Comparison of ENCODE assay signal across 20 cellular contexts in the genomic region with DNA sequence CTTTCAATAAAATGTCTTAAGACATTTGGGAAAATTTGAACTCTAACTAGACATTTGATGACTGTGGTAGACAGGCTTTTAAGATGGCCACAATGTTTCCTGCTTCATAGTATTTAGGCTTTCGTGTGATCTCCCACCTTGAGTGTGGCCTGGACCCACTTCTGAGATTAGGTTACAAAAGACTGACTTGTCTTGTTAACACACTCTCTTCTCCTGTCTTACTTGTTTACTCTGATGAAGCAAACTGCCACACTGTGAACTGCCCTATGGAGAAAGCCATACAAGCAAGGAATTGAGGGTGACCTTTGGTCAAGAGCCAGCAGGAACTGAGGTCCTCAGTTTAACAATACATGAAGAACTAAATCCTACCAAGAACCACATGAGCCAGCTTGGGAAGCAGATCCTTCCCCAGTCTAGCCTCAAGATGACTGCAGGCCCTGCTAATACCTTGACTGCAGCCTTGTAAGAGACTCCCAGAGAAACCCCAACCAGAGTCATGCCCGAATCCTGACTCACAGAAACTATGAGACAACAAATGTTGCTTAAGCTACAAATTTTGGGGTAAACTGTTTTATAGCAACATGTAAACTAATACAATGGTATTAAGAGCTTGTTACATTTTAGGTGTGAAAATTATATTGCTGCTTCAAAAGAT. TPM values are rescaled to one million over a fixed set of nuclear protein-coding genes. Genes with fewer than 3 reads are reported as not detected.
DNase-seq lines count a peak whose midpoint lies in the region; ATAC-seq, FAIRE-seq and TF ChIP-seq lines count a peak whose summit lies in the region.
"Had no signal": no experiment of that assay in that cellular context is flagged by ENCODE, and none has a peak within 500 bp of the region (broad histone marks: within the 10 kb centered on the region; RNA-seq: fewer than 3 reads in every experiment).

No MANE protein-coding gene starts in this region.

- H3K9me3 Mint-ChIP-seq in activated CD8-positive, alpha-beta T cell treated with anti-CD3 and anti-CD28 coated beads, Interleukin-2, amount 10 ng/mL, durations not matched to agents 7 days and 5 days (ENCODE audit: insufficient read depth) = no peaks in the 10 kb centered on the region
- H3K9me3 Mint-ChIP-seq in activated CD8-positive, alpha-beta T cell treated with anti-CD3 and anti-CD28 coated beads for 36 hours = no peaks in the 10 kb centered on the region
- no peaks in the 10 kb centered on the region for H3K9me3 Mint-ChIP-seq in activated T-helper 17 cell treated with anti-CD3 and anti-CD28 coated beads, Interleukin-2, amount 50 U/mL, for 72 hours
- no peaks in the 10 kb centered on the region for H3K9me3 Mint-ChIP-seq in CD8-positive, alpha-beta memory T cell
- H3K9me3 Mint-ChIP-seq: activated T-cell treated with anti-CD3 and anti-CD28 coated beads, Interleukin-2, amount 50 U/mL, for 4 hours; effector memory CD8-positive, alpha-beta T cell had no signal

- H3K27me3 ChIP-seq in small intestine (ENCODE audit: control insufficient read depth in 2 of 2, insufficient read depth in 2 of 2, low read length in 2 of 2) = no peaks in the 10 kb centered on the region
- no peaks in the 10 kb centered on the region for H3K27me3 ChIP-seq in CD8-positive, alpha-beta memory T cell (ENCODE audit: insufficient read depth, low read length, poor library complexity, severe bottlenecking)
- H3K27me3 ChIP-seq: left lung, thyroid gland had no signal

- FAIRE-seq in small intestine (lab: Jason Lieb, UNC) = no peak
- FAIRE-seq: HTR-8/SVneo had no signal

- H3K27me3 Mint-ChIP-seq in activated CD8-positive, alpha-beta T cell treated with anti-CD3 and anti-CD28 coated beads, Interleukin-2, amount 10 ng/mL, durations not matched to agents 7 days and 5 days (ENCODE audit: low read depth) = no peaks in the 10 kb centered on the region
- H3K27me3 Mint-ChIP-seq in activated CD8-positive, alpha-beta T cell treated with anti-CD3 and anti-CD28 coated beads for 36 hours = no peaks in the 10 kb centered on the region
- no peaks in the 10 kb centered on the region for H3K27me3 Mint-ChIP-seq in activated T-helper 17 cell treated with anti-CD3 and anti-CD28 coated beads, Interleukin-2, amount 50 U/mL, for 72 hours
- H3K27me3 Mint-ChIP-seq in CD8-positive, alpha-beta memory T cell = no peaks in the 10 kb centered on the region
- H3K27me3 Mint-ChIP-seq: brain; effector memory CD8-positive, alpha-beta T cell had no signal

- H3K36me3 Mint-ChIP-seq in activated CD8-positive, alpha-beta T cell treated with anti-CD3 and anti-CD28 coated beads, Interleukin-2, amount 10 ng/mL, durations not matched to agents 7 days and 5 days (ENCODE audit: low read depth) = peaks cover 62% of the 10 kb centered on the region
- H3K36me3 Mint-ChIP-seq in activated CD8-positive, alpha-beta T cell treated with anti-CD3 and anti-CD28 coated beads for 36 hours (ENCODE audit: low read depth) = peaks cover 41% of the 10 kb centered on the region
- H3K36me3 Mint-ChIP-seq in activated T-helper 17 cell treated with anti-CD3 and anti-CD28 coated beads, Interleukin-2, amount 50 U/mL, for 72 hours (ENCODE audit: low read depth) = peaks cover 87% of the 10 kb centered on the region
- H3K36me3 Mint-ChIP-seq in CD8-positive, alpha-beta memory T cell = peaks cover 7 to 65% (median 28%) of the 10 kb centered on the region in 3 donors

- intact Hi-C loops in activated CD8-positive, alpha-beta T cell treated with anti-CD3 and anti-CD28 coated beads for 36 hours (cut with micrococcal nuclease) = no loop called here

- WGBS in small intestine, 3 donors = 89 to 98% (median 94%) methylated on average over 2 of the region's 2 CpGs

- H3K4me1 Mint-ChIP-seq in activated CD8-positive, alpha-beta T cell treated with anti-CD3 and anti-CD28 coated beads, Interleukin-2, amount 10 ng/mL, durations not matched to agents 7 days and 5 days (ENCODE audit: low read depth) = peaks cover 31% of the 10 kb centered on the region
- H3K4me1 Mint-ChIP-seq in activated CD8-positive, alpha-beta T cell treated with anti-CD3 and anti-CD28 coated beads for 36 hours (ENCODE audit: low read depth) = peaks cover 21% of the 10 kb centered on the region
- peaks cover 11% of the 10 kb centered on the region for H3K4me1 Mint-ChIP-seq in activated T-helper 17 cell treated with anti-CD3 and anti-CD28 coated beads, Interleukin-2, amount 50 U/mL, for 72 hours
- H3K4me1 Mint-ChIP-seq in CD8-positive, alpha-beta memory T cell = peaks cover 17 to 34% (median 32%) of the 10 kb centered on the region in 3 donors
- H3K4me1 Mint-ChIP-seq: brain had no signal

- ATAC-seq in activated CD8-positive, alpha-beta T cell treated with anti-CD3 and anti-CD28 coated beads, Interleukin-2, amount 10 ng/mL, durations not matched to agents 7 days and 5 days = peak; percentile 42
- ATAC-seq in activated CD8-positive, alpha-beta T cell treated with anti-CD3 and anti-CD28 coated beads for 36 hours = no peak
- peak; percentile 70 for ATAC-seq in activated T-helper 17 cell treated with anti-CD3 and anti-CD28 coated beads, Interleukin-2, amount 50 U/mL, for 72 hours (replicated peaks)
- ATAC-seq: activated T-cell treated with anti-CD3 and anti-CD28 coated beads, Interleukin-2, amount 50 U/mL, for 4 hours; effector memory CD8-positive, alpha-beta T cell; left lung had no signal

- no peak for TF ChIP-seq CTCF in activated CD8-positive, alpha-beta T cell treated with anti-CD3 and anti-CD28 coated beads for 36 hours (IDR thresholded peaks at IDR 0.05)
- TF ChIP-seq CTCF in fibroblast of villous mesenchyme (IDR thresholded peaks at IDR 0.05; ENCODE audit: insufficient read depth, low read depth, low read length) = no peak

- no peak overlapping the region for H3K27ac ChIP-seq in small intestine (ENCODE audit: low read depth in 1 of 2, low read length in 1 of 2)
- no peak overlapping the region for H3K27ac ChIP-seq in CD8-positive, alpha-beta memory T cell (ENCODE audit: low read depth, low read length)
- H3K27ac ChIP-seq: left lung, SK-N-MC, thyroid gland, WERI-Rb-1 had no signal

- no peaks in the 10 kb centered on the region for H3K9me3 ChIP-seq in small intestine (ENCODE audit: control insufficient read depth, low read depth)
- no peaks in the 10 kb centered on the region for H3K9me3 ChIP-seq in CD8-positive, alpha-beta memory T cell (ENCODE audit: low read length)
- H3K9me3 ChIP-seq: left lung, thyroid gland had no signal

- H3K27ac Mint-ChIP-seq in activated CD8-positive, alpha-beta T cell treated with anti-CD3 and anti-CD28 coated beads, Interleukin-2, amount 10 ng/mL, durations not matched to agents 7 days and 5 days = peak overlapping the region; percentile 50
- H3K27ac Mint-ChIP-seq in activated CD8-positive, alpha-beta T cell treated with anti-CD3 and anti-CD28 coated beads for 36 hours = no peak overlapping the region
- peak overlapping the region; percentile 49 for H3K27ac Mint-ChIP-seq in activated T-helper 17 cell treated with anti-CD3 and anti-CD28 coated beads, Interleukin-2, amount 50 U/mL, for 72 hours
- H3K27ac Mint-ChIP-seq in CD8-positive, alpha-beta memory T cell = peak overlapping the region in 4 of 8 donors; percentile 9 to 76 (median 36)
- H3K27ac Mint-ChIP-seq: brain; effector memory CD8-positive, alpha-beta T cell had no signal

- H3K36me3 ChIP-seq in small intestine (ENCODE audit: control insufficient read depth in 2 of 2, insufficient read depth in 2 of 2, low read length in 2 of 2) = peaks cover 3% of the 10 kb centered on the region in 2 donors
- peaks cover 28% of the 10 kb centered on the region for H3K36me3 ChIP-seq in CD8-positive, alpha-beta memory T cell (ENCODE audit: insufficient read depth, low read length)

- POLR2A ChIA-PET in activated CD8-positive, alpha-beta T cell treated with anti-CD3 and anti-CD28 coated beads, Interleukin-2, amount 10 ng/mL, durations not matched to agents 7 days and 5 days (lab: Charles Lee) = interaction anchor here (1.0 kb wide), 1 partner anchor 20 kb away, joined by 4 read pairs; the partner anchor contains the start of gene UBA6
- POLR2A ChIA-PET in activated CD8-positive, alpha-beta T cell treated with anti-CD3 and anti-CD28 coated beads for 36 hours (lab: Charles Lee) = no interaction called here
- POLR2A ChIA-PET in CD8-positive, alpha-beta memory T cell (lab: Charles Lee) = no interaction called here

- no peaks in the 10 kb centered on the region for H3K4me1 ChIP-seq in small intestine (ENCODE audit: control insufficient read depth in 2 of 2, insufficient read depth in 1 of 2, low read depth in 1 of 2, low read length in 1 of 2)
- H3K4me1 ChIP-seq in CD8-positive, alpha-beta memory T cell (ENCODE audit: insufficient read depth, low read length) = no peaks in the 10 kb centered on the region
- H3K4me1 ChIP-seq: left lung, thyroid gland had no signal

- no peak overlapping the region for H3K4me3 Mint-ChIP-seq in activated CD8-positive, alpha-beta T cell treated with anti-CD3 and anti-CD28 coated beads, Interleukin-2, amount 10 ng/mL, durations not matched to agents 7 days and 5 days
- H3K4me3 Mint-ChIP-seq in activated CD8-positive, alpha-beta T cell treated with anti-CD3 and anti-CD28 coated beads for 36 hours = no peak overlapping the region
- no peak overlapping the region for H3K4me3 Mint-ChIP-seq in activated T-helper 17 cell treated with anti-CD3 and anti-CD28 coated beads, Interleukin-2, amount 50 U/mL, for 72 hours
- peak overlapping the region in 1 of 7 donors; percentile 6 for H3K4me3 Mint-ChIP-seq in CD8-positive, alpha-beta memory T cell
- H3K4me3 Mint-ChIP-seq: activated T-cell treated with anti-CD3 and anti-CD28 coated beads, Interleukin-2, amount 50 U/mL, for 4 hours; brain; effector memory CD8-positive, alpha-beta T cell had no signal

- DNase-seq in activated CD8-positive, alpha-beta T cell treated with anti-CD3 and anti-CD28 coated beads, Interleukin-2, amount 10 ng/mL, durations not matched to agents 7 days and 5 days = no peak
- no peak for DNase-seq in activated CD8-positive, alpha-beta T cell treated with anti-CD3 and anti-CD28 coated beads for 36 hours
- DNase-seq in fibroblast of villous mesenchyme (ENCODE audit: low read depth) (peak; percentile 45), small intestine (peak; percentile 42), H4 (ENCODE audit: low spot score) (no peak)
- no peak for DNase-seq in activated T-cell treated with anti-CD3 and anti-CD28 coated beads, Interleukin-2, amount 50 U/mL, for 1 hour
- DNase-seq in CD8-positive, alpha-beta memory T cell = no peak
- DNase-seq: ACHN; activated T-cell treated with anti-CD3 and anti-CD28 coated beads, Interleukin-2, amount 50 U/mL, for 4 hours; effector memory CD8-positive, alpha-beta T cell; head of caudate nucleus; left lung; MV-4-11; NCI-H2171 treated with DMSO at 0.1 percent for 48 hours; thyroid gland; WERI-Rb-1 had no signal

- CTCF ChIA-PET in activated CD8-positive, alpha-beta T cell treated with anti-CD3 and anti-CD28 coated beads, Interleukin-2, amount 10 ng/mL, durations not matched to agents 7 days and 5 days (lab: Charles Lee) = interaction anchor here (1.0 kb wide), 1 partner anchor 18 kb away, joined by 5 read pairs; no protein-coding TSS in a partner anchor
- CTCF ChIA-PET in activated CD8-positive, alpha-beta T cell treated with anti-CD3 and anti-CD28 coated beads for 36 hours (lab: Charles Lee) = interaction anchor here (2.8 kb wide), 1 partner anchor 19 kb away, joined by 9 read pairs; the partner anchor contains the start of gene UBA6
- CTCF ChIA-PET in CD8-positive, alpha-beta memory T cell (lab: Charles Lee) = interaction anchor here (0.9 kb wide), 1 partner anchor 20 kb away, joined by 3 read pairs; the partner anchor contains the start of gene UBA6

- H3K4me3 ChIP-seq in fibroblast of villous mesenchyme (ENCODE audit: low read depth, low read length) (no peak overlapping the region), small intestine (ENCODE audit: low read depth in 1 of 2, low read length in 2 of 2) (no peak overlapping the region)
- H3K4me3 ChIP-seq in CD8-positive, alpha-beta memory T cell (ENCODE audit: low read length) = no peak overlapping the region
- H3K4me3 ChIP-seq: left lung, SK-N-MC, thyroid gland had no signal

RNA-seq across cellular contexts. Expression of gene UBA6, which starts 20.3 kb away (rescaled TPM):
- 10 to 100 TPM; 90.8 to 91.1 TPM for total RNA-seq in activated CD8-positive, alpha-beta T cell treated with anti-CD3 and anti-CD28 coated beads, Interleukin-2, amount 10 ng/mL, durations not matched to agents 7 days and 5 days
- 10 to 100 TPM; 81.2 to 87.5 TPM for total RNA-seq in activated CD8-positive, alpha-beta T cell treated with anti-CD3 and anti-CD28 coated beads for 36 hours
- total RNA-seq in activated T-helper 17 cell treated with anti-CD3 and anti-CD28 coated beads, Interleukin-2, amount 50 U/mL, for 72 hours = 100 to 1,000 TPM in 1 of 2 donors, 10 to 100 TPM in 1; 95.9 to 103 TPM
- 88.1 and 90.8 TPM in 2 replicates for total RNA-seq in fibroblast of villous mesenchyme
- 10 to 100 TPM in 1 of 3 donors, 1 to 10 TPM in 2; 5.4 to 12.2 (median 6.0) TPM for polyA plus RNA-seq in small intestine
- total RNA-seq in H4 (2014; rRNA removed; shearing (Covaris generic)) = 85.9 and 123 TPM in 2 replicates
- total RNA-seq in CD8-positive, alpha-beta memory T cell = 10 to 100 TPM; 69.6 to 71.6 TPM
- 23.3 TPM for polyA plus RNA-seq in CD8-positive, alpha-beta memory T cell

Comparison
In these comparisons a context has a peak if more than half of its experiments do, and no peak if none do; other contexts are left out.
1. DNase-seq: peak in fibroblast of villous mesenchyme (single experiment) and small intestine (single experiment); none in activated CD8-positive, alpha-beta T cell treated with anti-CD3 and anti-CD28 coated beads, Interleukin-2, amount 10 ng/mL, durations not matched to agents 7 days and 5 days (single experiment), activated CD8-positive, alpha-beta T cell treated with anti-CD3 and anti-CD28 coated beads for 36 hours (single experiment), H4 (single experiment), activated T-cell treated with anti-CD3 and anti-CD28 coated beads, Interleukin-2, amount 50 U/mL, for 1 hour (single experiment) and CD8-positive, alpha-beta memory T cell (0 of 5).